In genomic region chr9:134369416-134370212, GRCh38 we compare ENCODE assay signal across 22 cellular contexts. TPM values are rescaled to one million over a fixed set of nuclear protein-coding genes. Genes with fewer than 3 reads are reported as not detected.
A peak's percentile ranks its signal among the peaks of the same experiment; 100 is the strongest.
DNase-seq lines count a peak whose midpoint lies in the region; ATAC-seq and TF ChIP-seq lines count a peak whose summit lies in the region.
"Had no signal": no experiment of that assay in that cellular context is flagged by ENCODE, and none has a peak within 500 bp of the region (broad histone marks: within the 10 kb centered on the region; RNA-seq: fewer than 3 reads in every experiment).

No MANE protein-coding gene starts in this region.

- peaks cover 96% of the 10 kb centered on the region for H3K4me1 Mint-ChIP-seq in dendritic cell treated with granulocyte-macrophage colony-stimulating factor and Interleukin-4, amounts not matched to agents 40 ng/mL and 50 ng/mL, for 4 days (ENCODE audit: low read depth)
- H3K4me1 Mint-ChIP-seq: activated naive CD4-positive, alpha-beta T cell treated with anti-CD3 and anti-CD28 coated beads, Interleukin-2, amount 50 U/mL, for 24 hours had no signal

- H3K36me3 Mint-ChIP-seq in dendritic cell treated with granulocyte-macrophage colony-stimulating factor and Interleukin-4, amounts not matched to agents 40 ng/mL and 50 ng/mL, for 4 days (ENCODE audit: low read depth) = peaks cover 40% of the 10 kb centered on the region
- H3K36me3 Mint-ChIP-seq: activated naive CD4-positive, alpha-beta T cell treated with anti-CD3 and anti-CD28 coated beads, Interleukin-2, amount 50 U/mL, for 24 hours had no signal

- POLR2A ChIA-PET in A673 (lab: Charles Lee; ENCODE audit: low non-redundant PET) = no interaction called here

- intact Hi-C loops in A673 (cut with micrococcal nuclease; ENCODE audit: unreplicated experiment) = loop anchor here (5.0 kb wide), 1 partner anchor 38 kb away; no protein-coding TSS in a partner anchor
- intact Hi-C loops in dendritic cell treated with granulocyte-macrophage colony-stimulating factor and Interleukin-4, amounts not matched to agents 40 ng/mL and 50 ng/mL, for 4 days (cut with micrococcal nuclease) = no loop called here

- H3K27me3 Mint-ChIP-seq in dendritic cell treated with granulocyte-macrophage colony-stimulating factor and Interleukin-4, amounts not matched to agents 40 ng/mL and 50 ng/mL, for 4 days = no peaks in the 10 kb centered on the region
- H3K27me3 Mint-ChIP-seq: activated naive CD4-positive, alpha-beta T cell treated with anti-CD3 and anti-CD28 coated beads, Interleukin-2, amount 50 U/mL, for 24 hours had no signal

- H3K27ac ChIP-seq in A673 (ENCODE audit: low read depth, low read length, poor library complexity, severe bottlenecking) (peak overlapping the region; percentile 47), parathyroid adenoma (peak overlapping the region; percentile 66)
- H3K27ac ChIP-seq: ascending aorta had no signal

- peak overlapping the region; percentile 4 for H3K4me3 Mint-ChIP-seq in dendritic cell treated with granulocyte-macrophage colony-stimulating factor and Interleukin-4, amounts not matched to agents 40 ng/mL and 50 ng/mL, for 4 days
- H3K4me3 Mint-ChIP-seq: activated naive CD4-positive, alpha-beta T cell treated with anti-CD3 and anti-CD28 coated beads, Interleukin-2, amount 50 U/mL, for 24 hours; activated T-cell treated with anti-CD3 and anti-CD28 coated beads, Interleukin-2, amount 50 U/mL, for 72 hours; HFFc6 had no signal

- no peaks in the 10 kb centered on the region for H3K9me3 Mint-ChIP-seq in dendritic cell treated with granulocyte-macrophage colony-stimulating factor and Interleukin-4, amounts not matched to agents 40 ng/mL and 50 ng/mL, for 4 days
- H3K9me3 Mint-ChIP-seq: activated naive CD4-positive, alpha-beta T cell treated with anti-CD3 and anti-CD28 coated beads, Interleukin-2, amount 50 U/mL, for 24 hours; activated T-cell treated with anti-CD3 and anti-CD28 coated beads, Interleukin-2, amount 50 U/mL, for 72 hours; HFFc6 had no signal

- H3K36me3 ChIP-seq in A673 (ENCODE audit: insufficient read depth, low read length, poor library complexity, severe bottlenecking) (no peaks in the 10 kb centered on the region), parathyroid adenoma (ENCODE audit: control insufficient read depth, insufficient read depth, low read length) (no peaks in the 10 kb centered on the region)
- H3K36me3 ChIP-seq: ascending aorta, gastroesophageal sphincter had no signal

- no peak overlapping the region for H3K4me3 ChIP-seq in A673 (ENCODE audit: low read depth, low read length, poor library complexity, severe bottlenecking)
- no peak overlapping the region for H3K4me3 ChIP-seq in parathyroid adenoma (ENCODE audit: low read depth, low read length)
- H3K4me3 ChIP-seq: ascending aorta, gastroesophageal sphincter had no signal

- H3K27ac Mint-ChIP-seq in dendritic cell treated with granulocyte-macrophage colony-stimulating factor and Interleukin-4, amounts not matched to agents 40 ng/mL and 50 ng/mL, for 4 days = peak overlapping the region; percentile 96
- H3K27ac Mint-ChIP-seq: activated naive CD4-positive, alpha-beta T cell treated with anti-CD3 and anti-CD28 coated beads, Interleukin-2, amount 50 U/mL, for 24 hours; activated T-cell treated with anti-CD3 and anti-CD28 coated beads, Interleukin-2, amount 50 U/mL, for 72 hours; HFFc6 had no signal

- CTCF ChIA-PET in A673 (lab: Charles Lee) = no interaction called here

- no peak overlapping the region for H2AFZ ChIP-seq in parathyroid adenoma

- H3K79me2 ChIP-seq in parathyroid adenoma = peaks cover 62% of the 10 kb centered on the region

- peaks cover 59% of the 10 kb centered on the region for H3K4me1 ChIP-seq in A673 (ENCODE audit: insufficient read depth, low read length, poor library complexity, severe bottlenecking)
- peaks cover 67% of the 10 kb centered on the region for H3K4me1 ChIP-seq in parathyroid adenoma

- no peak for TF ChIP-seq CTCF in A673 (conservative IDR thresholded peaks at IDR 0.05; ENCODE audit: low read depth, low read length)
- no peak for TF ChIP-seq CTCF in parathyroid adenoma (IDR thresholded peaks at IDR 0.05)

- H3K27me3 ChIP-seq in A673 (replicated peaks; ENCODE audit: insufficient read depth, low read depth, low read length, poor library complexity) = no peaks in the 10 kb centered on the region
- H3K27me3 ChIP-seq in parathyroid adenoma (ENCODE audit: control insufficient read depth, insufficient read depth, low read length) = no peaks in the 10 kb centered on the region
- H3K27me3 ChIP-seq: ascending aorta, gastroesophageal sphincter had no signal

- no peak for DNase-seq in A673 (ENCODE audit: low spot score)
- DNase-seq in NCI-H69 (lab: John Stamatoyannopoulos, UW) = peak; percentile 40
- no peak for DNase-seq in cerebellar cortex (ENCODE audit: low spot score)
- DNase-seq: activated T-cell treated with anti-CD3 and anti-CD28 coated beads, Interleukin-2, amount 50 U/mL, for 72 hours; cerebellar nuclear complex; DMS 273 treated with DMSO at 0.1 percent for 48 hours; effector CD4-positive, alpha-beta T cell; HFFc6; kidney glomerular epithelial cell; MM.1S; NCI-H187; NCI-H446; RPMI8226; stimulated activated CD4-positive, alpha-beta T cell treated with anti-CD3 and anti-CD28 coated beads, Interleukin-15, amount 100 ng/mL, for 24 hours had no signal

- H3K4me2 ChIP-seq in parathyroid adenoma (ENCODE audit: low read length) = peak overlapping the region; percentile 32

- no peak overlapping the region for H3K9ac ChIP-seq in parathyroid adenoma

- H3K9me3 ChIP-seq in A673 (ENCODE audit: low read depth, low read length, poor library complexity, severe bottlenecking) (no peaks in the 10 kb centered on the region), parathyroid adenoma (ENCODE audit: control insufficient read depth, low read length) (no peaks in the 10 kb centered on the region)
- H3K9me3 ChIP-seq: ascending aorta, gastroesophageal sphincter had no signal

- no peak for ATAC-seq in HG02840 (IDR thresholded peaks at IDR 0.05; ENCODE audit: low FRiP score, unreplicated experiment)
- ATAC-seq in GM18511 (IDR thresholded peaks at IDR 0.05; ENCODE audit: unreplicated experiment) = no peak
- no peak for ATAC-seq in GM19351 (IDR thresholded peaks at IDR 0.05; ENCODE audit: unreplicated experiment)
- ATAC-seq: activated T-cell treated with anti-CD3 and anti-CD28 coated beads, Interleukin-2, amount 50 U/mL, for 72 hours; gastroesophageal sphincter had no signal

- no TSS peak for BruUV-seq in A673 (replicated peaks; lab: Mats Ljungman, UMichigan)

RNA-seq across cellular contexts. Expression of gene RXRA, which starts 43.4 kb away (rescaled TPM):
- 50.7 and 54.1 TPM in 2 replicates for total RNA-seq in A673 (2021)
